1 cellular context compared by ENCODE assay signal in the genomic region with DNA sequence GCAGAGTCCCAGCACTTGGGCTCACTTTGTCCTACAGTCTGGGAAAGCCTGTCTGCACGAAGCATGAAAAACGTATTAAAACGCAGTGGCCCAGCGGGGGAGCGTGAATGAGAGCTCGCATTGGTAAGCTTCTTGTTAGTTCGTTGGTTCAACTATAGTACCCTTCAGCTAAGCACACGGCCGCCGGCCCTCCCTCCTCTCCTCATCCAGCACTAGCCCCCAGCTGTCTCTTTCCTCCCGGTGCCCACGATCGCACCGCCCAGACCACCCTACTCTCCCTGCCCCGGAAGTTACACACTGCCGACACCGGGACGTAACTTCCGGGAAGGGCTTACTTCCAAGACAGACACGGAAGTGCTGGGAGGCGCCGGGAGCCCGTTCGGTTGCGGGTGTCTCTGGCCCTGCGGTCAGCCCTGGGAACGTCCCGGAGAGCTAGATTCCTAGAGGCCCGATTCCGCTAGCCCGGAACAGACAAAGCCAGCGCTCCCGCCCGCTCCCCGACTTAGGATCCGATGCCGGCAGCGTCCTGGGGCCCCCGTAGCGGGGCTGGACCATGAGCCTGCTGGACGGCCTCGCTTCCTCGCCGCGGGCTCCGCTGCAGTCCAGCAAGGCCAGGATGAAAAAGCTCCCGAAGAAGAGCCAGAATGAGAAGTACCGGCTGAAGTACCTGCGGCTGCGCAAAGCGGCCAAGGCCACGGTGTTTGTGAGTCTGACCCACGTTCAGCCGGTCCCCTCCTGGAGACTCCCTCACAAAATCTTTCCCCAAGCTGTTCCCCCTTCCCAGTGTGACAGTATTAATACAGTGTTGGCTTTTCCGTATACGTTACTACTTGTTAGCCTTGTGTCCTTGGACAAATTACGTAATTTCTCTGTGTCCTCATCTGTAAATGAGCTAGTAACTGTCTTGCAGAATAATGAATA.
A peak's percentile ranks its signal among the peaks of the same experiment; 100 is the strongest.
TF ChIP-seq lines count a peak whose summit lies in the region.

TBRG1 (plus strand) TSS at position 334 of the 921 bp plus-strand sequence; CDS start at position 554, 220 bp downstream.

TF ChIP-seq in HepG2, 621 proteins besides CTCF, POLR2A, EP300 and RAD21 (continued from another document and continues in another):
- TF ChIP-seq PAXIP1 (CRISPR knock-in tag; conservative IDR thresholded peaks at IDR 0.05): peak; percentile 26; the same call in 1 of the 2 replicates
- peak; percentile 70; the same call in 1 of the 2 replicates for TF ChIP-seq MIER2 (CRISPR knock-in tag; IDR thresholded peaks at IDR 0.05)
- TF ChIP-seq LCORL (IDR thresholded peaks at IDR 0.05): no peak
- peak; percentile 71; the same call in 1 of the 2 replicates for TF ChIP-seq LCORL (CRISPR knock-in tag; IDR thresholded peaks at IDR 0.05)
- TF ChIP-seq PHB2 (IDR thresholded peaks at IDR 0.05; ENCODE audit: partially characterized antibody): no peak
- 0 out of 2 replicates have a peak, but pooled peaks have one; percentile 31 for TF ChIP-seq ZC3H13 (CRISPR knock-in tag; IDR thresholded peaks at IDR 0.05)
- TF ChIP-seq NAIF1 (CRISPR knock-in tag; IDR thresholded peaks at IDR 0.05; ENCODE audit: borderline replicate concordance): no peak; the same call in 1 of the 2 replicates
- no peak for TF ChIP-seq SIX1 (CRISPR knock-in tag; IDR thresholded peaks at IDR 0.05; ENCODE audit: borderline replicate concordance)
- TF ChIP-seq NPAS2 (CRISPR knock-in tag; IDR thresholded peaks at IDR 0.05; ENCODE audit: borderline replicate concordance): no peak
- TF ChIP-seq, protein P1, sequence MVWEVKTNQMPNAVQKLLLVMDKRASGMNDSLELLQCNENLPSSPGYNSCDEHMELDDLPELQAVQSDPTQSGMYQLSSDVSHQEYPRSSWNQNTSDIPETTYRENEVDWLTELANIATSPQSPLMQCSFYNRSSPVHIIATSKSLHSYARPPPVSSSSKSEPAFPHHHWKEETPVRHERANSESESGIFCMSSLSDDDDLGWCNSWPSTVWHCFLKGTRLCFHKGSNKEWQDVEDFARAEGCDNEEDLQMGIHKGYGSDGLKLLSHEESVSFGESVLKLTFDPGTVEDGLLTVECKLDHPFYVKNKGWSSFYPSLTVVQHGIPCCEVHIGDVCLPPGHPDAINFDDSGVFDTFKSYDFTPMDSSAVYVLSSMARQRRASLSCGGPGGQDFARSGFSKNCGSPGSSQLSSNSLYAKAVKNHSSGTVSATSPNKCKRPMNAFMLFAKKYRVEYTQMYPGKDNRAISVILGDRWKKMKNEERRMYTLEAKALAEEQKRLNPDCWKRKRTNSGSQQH (CRISPR knock-in tag; IDR thresholded peaks at IDR 0.05; ENCODE audit: low read depth): no peak; the same call in 1 of the 2 replicates
- no peak for TF ChIP-seq ATF3 (CRISPR knock-in tag; IDR thresholded peaks at IDR 0.05)
- TF ChIP-seq ZSCAN12 (CRISPR knock-in tag; IDR thresholded peaks at IDR 0.05): no peak
- no peak for TF ChIP-seq ZNF383 (CRISPR knock-in tag; IDR thresholded peaks at IDR 0.05; ENCODE audit: borderline replicate concordance)
- TF ChIP-seq ZNF33A (CRISPR knock-in tag; IDR thresholded peaks at IDR 0.05; ENCODE audit: borderline replicate concordance): no peak
- TF ChIP-seq, protein P2, sequence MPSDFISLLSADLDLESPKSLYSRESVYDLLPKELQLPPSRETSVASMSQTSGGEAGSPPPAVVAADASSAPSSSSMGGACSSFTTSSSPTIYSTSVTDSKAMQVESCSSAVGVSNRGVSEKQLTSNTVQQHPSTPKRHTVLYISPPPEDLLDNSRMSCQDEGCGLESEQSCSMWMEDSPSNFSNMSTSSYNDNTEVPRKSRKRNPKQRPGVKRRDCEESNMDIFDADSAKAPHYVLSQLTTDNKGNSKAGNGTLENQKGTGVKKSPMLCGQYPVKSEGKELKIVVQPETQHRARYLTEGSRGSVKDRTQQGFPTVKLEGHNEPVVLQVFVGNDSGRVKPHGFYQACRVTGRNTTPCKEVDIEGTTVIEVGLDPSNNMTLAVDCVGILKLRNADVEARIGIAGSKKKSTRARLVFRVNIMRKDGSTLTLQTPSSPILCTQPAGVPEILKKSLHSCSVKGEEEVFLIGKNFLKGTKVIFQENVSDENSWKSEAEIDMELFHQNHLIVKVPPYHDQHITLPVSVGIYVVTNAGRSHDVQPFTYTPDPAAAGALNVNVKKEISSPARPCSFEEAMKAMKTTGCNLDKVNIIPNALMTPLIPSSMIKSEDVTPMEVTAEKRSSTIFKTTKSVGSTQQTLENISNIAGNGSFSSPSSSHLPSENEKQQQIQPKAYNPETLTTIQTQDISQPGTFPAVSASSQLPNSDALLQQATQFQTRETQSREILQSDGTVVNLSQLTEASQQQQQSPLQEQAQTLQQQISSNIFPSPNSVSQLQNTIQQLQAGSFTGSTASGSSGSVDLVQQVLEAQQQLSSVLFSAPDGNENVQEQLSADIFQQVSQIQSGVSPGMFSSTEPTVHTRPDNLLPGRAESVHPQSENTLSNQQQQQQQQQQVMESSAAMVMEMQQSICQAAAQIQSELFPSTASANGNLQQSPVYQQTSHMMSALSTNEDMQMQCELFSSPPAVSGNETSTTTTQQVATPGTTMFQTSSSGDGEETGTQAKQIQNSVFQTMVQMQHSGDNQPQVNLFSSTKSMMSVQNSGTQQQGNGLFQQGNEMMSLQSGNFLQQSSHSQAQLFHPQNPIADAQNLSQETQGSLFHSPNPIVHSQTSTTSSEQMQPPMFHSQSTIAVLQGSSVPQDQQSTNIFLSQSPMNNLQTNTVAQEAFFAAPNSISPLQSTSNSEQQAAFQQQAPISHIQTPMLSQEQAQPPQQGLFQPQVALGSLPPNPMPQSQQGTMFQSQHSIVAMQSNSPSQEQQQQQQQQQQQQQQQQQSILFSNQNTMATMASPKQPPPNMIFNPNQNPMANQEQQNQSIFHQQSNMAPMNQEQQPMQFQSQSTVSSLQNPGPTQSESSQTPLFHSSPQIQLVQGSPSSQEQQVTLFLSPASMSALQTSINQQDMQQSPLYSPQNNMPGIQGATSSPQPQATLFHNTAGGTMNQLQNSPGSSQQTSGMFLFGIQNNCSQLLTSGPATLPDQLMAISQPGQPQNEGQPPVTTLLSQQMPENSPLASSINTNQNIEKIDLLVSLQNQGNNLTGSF (CRISPR knock-in tag; IDR thresholded peaks at IDR 0.05): no peak; the same call in 1 of the 2 replicates
- no peak for TF ChIP-seq ZNF24 (IDR thresholded peaks at IDR 0.05)
- TF ChIP-seq ZNF709 (CRISPR knock-in tag; IDR thresholded peaks at IDR 0.05): 0 out of 2 replicates have a peak, but pooled peaks have one; percentile 55
- TF ChIP-seq ZNF629 (CRISPR knock-in tag; conservative IDR thresholded peaks at IDR 0.05): no peak
- no peak for TF ChIP-seq ZNF562 (CRISPR knock-in tag; IDR thresholded peaks at IDR 0.05; ENCODE audit: borderline replicate concordance)
- no peak; the same call in 1 of the 2 replicates for TF ChIP-seq CCDC6 (CRISPR knock-in tag; IDR thresholded peaks at IDR 0.05)
- TF ChIP-seq TEF (CRISPR knock-in tag; IDR thresholded peaks at IDR 0.05): no peak
- TF ChIP-seq SMARCC2 (IDR thresholded peaks at IDR 0.05): no peak
- peak; percentile 71 for TF ChIP-seq CBFB (CRISPR knock-in tag; IDR thresholded peaks at IDR 0.05)
- TF ChIP-seq, protein P3, sequence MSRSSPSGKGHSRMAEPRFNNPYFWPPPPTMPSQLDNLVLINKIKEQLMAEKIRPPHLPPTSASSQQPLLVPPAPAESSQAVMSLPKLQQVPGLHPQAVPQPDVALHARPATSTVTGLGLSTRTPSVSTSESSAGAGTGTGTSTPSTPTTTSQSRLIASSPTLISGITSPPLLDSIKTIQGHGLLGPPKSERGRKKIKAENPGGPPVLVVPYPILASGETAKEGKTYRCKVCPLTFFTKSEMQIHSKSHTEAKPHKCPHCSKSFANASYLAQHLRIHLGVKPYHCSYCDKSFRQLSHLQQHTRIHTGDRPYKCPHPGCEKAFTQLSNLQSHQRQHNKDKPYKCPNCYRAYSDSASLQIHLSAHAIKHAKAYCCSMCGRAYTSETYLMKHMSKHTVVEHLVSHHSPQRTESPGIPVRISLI (CRISPR knock-in tag; IDR thresholded peaks at IDR 0.05; ENCODE audit: borderline replicate concordance): no peak; the same call in 1 of the 2 replicates
- TF ChIP-seq GATAD1 (CRISPR knock-in tag; IDR thresholded peaks at IDR 0.05): peak; percentile 92
- TF ChIP-seq NCOA1 (CRISPR knock-in tag; IDR thresholded peaks at IDR 0.05): 0 out of 2 replicates have a peak, but pooled peaks have one; percentile 41
- TF ChIP-seq NCOA2 (CRISPR knock-in tag; IDR thresholded peaks at IDR 0.05): peak; percentile 31; the same call in 1 of the 2 replicates
- TF ChIP-seq NFATC3 (CRISPR knock-in tag; IDR thresholded peaks at IDR 0.05): peak; percentile 6; the same call in 1 of the 2 replicates
- TF ChIP-seq ZNF737 (CRISPR knock-in tag; IDR thresholded peaks at IDR 0.05; ENCODE audit: borderline replicate concordance): no peak
- peak; percentile 46; the same call in 1 of the 2 replicates for TF ChIP-seq ZNF546 (CRISPR knock-in tag; conservative IDR thresholded peaks at IDR 0.05)
- TF ChIP-seq ZNF510 (CRISPR knock-in tag; IDR thresholded peaks at IDR 0.05; ENCODE audit: low read depth): no peak
- TF ChIP-seq SATB2 (CRISPR knock-in tag; IDR thresholded peaks at IDR 0.05): no peak; the same call in 1 of the 2 replicates
- TF ChIP-seq ZNF841 (CRISPR knock-in tag; IDR thresholded peaks at IDR 0.05; ENCODE audit: borderline replicate concordance): no peak
- TF ChIP-seq POLR2AphosphoS2 (IDR thresholded peaks at IDR 0.05; ENCODE audit: low read depth, low read length): no peak
- TF ChIP-seq YY1 (IDR thresholded peaks at IDR 0.05; ENCODE audit: insufficient read depth, insufficient replicate concordance, low read depth, low read length): peak; percentile 21
- no peak for TF ChIP-seq ZNF7 (CRISPR knock-in tag; IDR thresholded peaks at IDR 0.05)
- TF ChIP-seq DMTF1 (CRISPR knock-in tag; IDR thresholded peaks at IDR 0.05): no peak
- peak; percentile 89; the same call in 1 of the 2 replicates for TF ChIP-seq ZNF703 (CRISPR knock-in tag; IDR thresholded peaks at IDR 0.05; ENCODE audit: borderline replicate concordance)
- TF ChIP-seq GFI1 (CRISPR knock-in tag; IDR thresholded peaks at IDR 0.05; ENCODE audit: borderline replicate concordance): no peak
- TF ChIP-seq HNF4G (IDR thresholded peaks at IDR 0.05; ENCODE audit: borderline replicate concordance, low read depth, low read length): no peak
- peak; percentile 20; the same call in 1 of the 2 replicates for TF ChIP-seq HNF4G (CRISPR knock-in tag; IDR thresholded peaks at IDR 0.05; ENCODE audit: borderline replicate concordance, low read depth)
- TF ChIP-seq, protein P4, sequence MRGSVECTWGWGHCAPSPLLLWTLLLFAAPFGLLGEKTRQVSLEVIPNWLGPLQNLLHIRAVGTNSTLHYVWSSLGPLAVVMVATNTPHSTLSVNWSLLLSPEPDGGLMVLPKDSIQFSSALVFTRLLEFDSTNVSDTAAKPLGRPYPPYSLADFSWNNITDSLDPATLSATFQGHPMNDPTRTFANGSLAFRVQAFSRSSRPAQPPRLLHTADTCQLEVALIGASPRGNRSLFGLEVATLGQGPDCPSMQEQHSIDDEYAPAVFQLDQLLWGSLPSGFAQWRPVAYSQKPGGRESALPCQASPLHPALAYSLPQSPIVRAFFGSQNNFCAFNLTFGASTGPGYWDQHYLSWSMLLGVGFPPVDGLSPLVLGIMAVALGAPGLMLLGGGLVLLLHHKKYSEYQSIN (CRISPR knock-in tag; IDR thresholded peaks at IDR 0.05; ENCODE audit: borderline replicate concordance): no peak
- no peak for TF ChIP-seq MLLT10 (CRISPR knock-in tag; IDR thresholded peaks at IDR 0.05)
- TF ChIP-seq NR1H2 (CRISPR knock-in tag; IDR thresholded peaks at IDR 0.05; ENCODE audit: borderline replicate concordance, low read depth): no peak
- TF ChIP-seq KMT2A (CRISPR knock-in tag; IDR thresholded peaks at IDR 0.05): peak; percentile 97
- no peak for TF ChIP-seq RAD51 (IDR thresholded peaks at IDR 0.05; ENCODE audit: borderline replicate concordance)
